ENCODE assay signal across 13 cellular contexts in the genomic region with DNA sequence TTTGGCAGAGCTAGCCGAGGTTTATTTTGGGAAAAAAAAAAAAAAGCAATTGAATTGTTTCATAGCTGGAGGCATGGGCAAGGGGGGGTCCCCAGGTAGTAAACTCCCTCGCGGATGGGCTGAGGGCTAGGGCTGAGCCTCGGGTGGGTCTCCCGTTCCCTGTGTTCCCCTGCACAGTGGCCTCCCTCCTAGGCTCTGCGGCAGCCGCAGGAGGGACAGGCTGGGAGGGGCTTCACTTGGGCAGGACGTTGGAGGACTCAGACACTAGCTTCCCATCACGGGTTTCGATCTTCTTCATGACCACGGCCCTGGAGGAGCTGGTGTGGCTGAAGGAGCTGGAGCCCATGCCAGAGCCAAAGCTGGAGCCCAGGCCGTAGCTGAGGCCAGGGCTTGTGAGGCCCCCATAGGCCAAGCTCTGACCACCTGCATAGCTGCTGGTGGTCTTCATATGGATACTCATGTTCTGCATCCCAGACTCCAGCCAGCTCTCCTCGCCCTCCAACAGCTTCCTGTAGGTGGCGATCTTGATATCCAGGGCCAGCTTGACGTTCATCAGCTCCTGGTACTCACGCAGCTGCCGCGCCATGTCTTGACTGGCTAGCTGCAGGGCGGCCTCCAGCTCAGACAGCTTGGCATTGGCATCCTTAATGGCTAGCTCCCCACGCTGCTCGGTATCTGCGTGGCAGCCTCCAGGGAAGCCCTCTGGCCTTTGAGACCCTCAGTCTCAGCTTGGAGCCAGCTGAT.
DNase-seq lines count a peak whose midpoint lies in the region; ATAC-seq and TF ChIP-seq lines count a peak whose summit lies in the region.
"Had no signal": no experiment of that assay in that cellular context is flagged by ENCODE, and none has a peak within 500 bp of the region (broad histone marks: within the 10 kb centered on the region; RNA-seq: fewer than 3 reads in every experiment).

No MANE protein-coding gene starts in this region.

- no peaks in the 10 kb centered on the region for H3K9me3 Mint-ChIP-seq in stimulated activated naive CD8-positive, alpha-beta T cell treated with anti-CD3 and anti-CD28 coated beads, Interleukin-15, amount 100 ng/mL, for 72 hours

- TF ChIP-seq CTCF in OCI-LY7 (conservative IDR thresholded peaks at IDR 0.05; ENCODE audit: low read length) (peak; percentile 64), gastroesophageal sphincter (IDR thresholded peaks at IDR 0.05) (peak in 1 of 4 experiments; percentile 23), transverse colon (IDR thresholded peaks at IDR 0.05) (peak in 1 of 5 experiments; percentile 18)

- H3K27ac Mint-ChIP-seq in stimulated activated naive CD8-positive, alpha-beta T cell treated with anti-CD3 and anti-CD28 coated beads, Interleukin-15, amount 100 ng/mL, for 72 hours, result peak overlapping the region in 1 of 2 donors; percentile 19

- intact Hi-C loops in OCI-LY7 (cut with micrococcal nuclease; ENCODE audit: unreplicated experiment), result no loop called here
- intact Hi-C loops in transverse colon (cut with DNase I; ENCODE audit: low total_unique reads), result no loop called here

- no peak for ATAC-seq in stimulated activated naive CD8-positive, alpha-beta T cell treated with anti-CD3 and anti-CD28 coated beads, Interleukin-15, Interleukin-2, amounts not matched to agents 100 U/mL and 50 U/mL, for 24 hours
- ATAC-seq in stimulated activated naive CD8-positive, alpha-beta T cell treated with anti-CD3 and anti-CD28 coated beads, Interleukin-15, amount 100 ng/mL, for 72 hours, result no peak
- no peak for ATAC-seq in gastroesophageal sphincter
- ATAC-seq in HG03139 (IDR thresholded peaks at IDR 0.05; ENCODE audit: unreplicated experiment), result no peak
- ATAC-seq in esophagus mucosa, result no peak

- BruUV-seq in OCI-LY7 (replicated peaks; lab: Mats Ljungman, UMichigan), result no TSS peak

- in situ Hi-C loops in transverse colon (cut with MboI; ENCODE audit: low pct_ligation_motif_present in 1 of 4, low pct_unique_long_range_greater_than_20kb in 1 of 4, low sequenced_read_pairs in 3 of 4), result no loop called here

- H4K20me1 ChIP-seq in OCI-LY7 (ENCODE audit: insufficient read depth, low read length), result no peaks in the 10 kb centered on the region

- H3K4me1 ChIP-seq in OCI-LY7 (ENCODE audit: insufficient read depth, low read length, poor library complexity, severe bottlenecking) (no peaks in the 10 kb centered on the region), gastroesophageal sphincter (no peaks in the 10 kb centered on the region), transverse colon (no peaks in the 10 kb centered on the region)

- H3K27me3 ChIP-seq in gastroesophageal sphincter (no peaks in the 10 kb centered on the region), transverse colon (no peaks in the 10 kb centered on the region)

- no peak overlapping the region for H3K4me2 ChIP-seq in OCI-LY7 (ENCODE audit: low read length)

- no peaks in the 10 kb centered on the region for H3K9me2 ChIP-seq in OCI-LY7 (ENCODE audit: insufficient read depth, low read length)

- CTCF ChIA-PET in OCI-LY7 (lab: Charles Lee; ENCODE audit: unreplicated experiment), result no interaction called here

- H3K27ac ChIP-seq in OCI-LY7 (ENCODE audit: low read depth, low read length, poor library complexity, severe bottlenecking) (no peak overlapping the region), gastroesophageal sphincter (no peak overlapping the region), transverse colon (no peak overlapping the region)

- H3K9me3 ChIP-seq in OCI-LY7 (ENCODE audit: low read length), result no peaks in the 10 kb centered on the region
- H3K9me3 ChIP-seq in gastroesophageal sphincter, result no peaks in the 10 kb centered on the region
- no peaks in the 10 kb centered on the region for H3K9me3 ChIP-seq in transverse colon

- TF ChIP-seq POLR2A in erythroblast (IDR thresholded peaks at IDR 0.05; ENCODE audit: low read length) (no peak), gastroesophageal sphincter (IDR thresholded peaks at IDR 0.05) (no peak), transverse colon (IDR thresholded peaks at IDR 0.05) (no peak)

- WGBS in gastroesophageal sphincter (ENCODE audit: low coverage in 1 of 2), 2 donors, result 58 to 72% methylated on average over 4 to 9 of the region's 22 CpGs
- 75 to 87% methylated on average over 3 to 20 of the region's 22 CpGs for WGBS in transverse colon (ENCODE audit: low coverage in 1 of 2), 2 donors

- H3K4me1 Mint-ChIP-seq in stimulated activated naive CD8-positive, alpha-beta T cell treated with anti-CD3 and anti-CD28 coated beads, Interleukin-15, amount 100 ng/mL, for 72 hours, result peaks cover 6% of the 10 kb centered on the region

- no peaks in the 10 kb centered on the region for H3K27me3 Mint-ChIP-seq in stimulated activated naive CD8-positive, alpha-beta T cell treated with anti-CD3 and anti-CD28 coated beads, Interleukin-15, amount 100 ng/mL, for 72 hours

- peak; percentile 7 for DNase-seq in stimulated activated naive CD8-positive, alpha-beta T cell treated with anti-CD3 and anti-CD28 coated beads, Interleukin-15, Interleukin-2, amounts not matched to agents 100 U/mL and 50 U/mL, for 24 hours
- DNase-seq in stimulated activated naive CD8-positive, alpha-beta T cell treated with anti-CD3 and anti-CD28 coated beads, Interleukin-15, amount 100 ng/mL, for 72 hours, result no peak
- DNase-seq in OCI-LY7 (ENCODE audit: low spot score) (peak; percentile 3), erythroblast (lab: John Stamatoyannopoulos, UW) (peak; percentile 9 to 27), transverse colon (no peak)
- DNase-seq: activated CD4-positive, CD25-positive, alpha-beta regulatory T cell; foreskin melanocyte; Kasumi-1; NCI-H446; SIG-M5 had no signal

- no peaks in the 10 kb centered on the region for H3K79me2 ChIP-seq in OCI-LY7 (ENCODE audit: insufficient read depth, low read depth, low read length)

- H3K4me3 Mint-ChIP-seq in stimulated activated naive CD8-positive, alpha-beta T cell treated with anti-CD3 and anti-CD28 coated beads, Interleukin-15, amount 100 ng/mL, for 72 hours, result no peak overlapping the region

- H3K36me3 ChIP-seq in OCI-LY7 (ENCODE audit: insufficient read depth, low read length), result no peaks in the 10 kb centered on the region
- peaks cover 0 to 45% of the 10 kb centered on the region in 2 donors for H3K36me3 ChIP-seq in gastroesophageal sphincter
- H3K36me3 ChIP-seq in transverse colon, result no peaks in the 10 kb centered on the region

- POLR2A ChIA-PET in OCI-LY7 (lab: Charles Lee), result interaction anchor here (0.5 to 0.6 kb wide), 5 partner anchors 10 to 453 kb away, joined by 3 to 4 read pairs (median 3); no protein-coding TSS in a partner anchor

- H3K4me3 ChIP-seq in OCI-LY7 (ENCODE audit: low read depth, low read length, poor library complexity, severe bottlenecking) (no peak overlapping the region), gastroesophageal sphincter (no peak overlapping the region), transverse colon (no peak overlapping the region)

- TF ChIP-seq EP300 in gastroesophageal sphincter (IDR thresholded peaks at IDR 0.05), result no peak
- no peak for TF ChIP-seq EP300 in transverse colon (IDR thresholded peaks at IDR 0.05; ENCODE audit: low read depth)

- no peak overlapping the region for H2AFZ ChIP-seq in OCI-LY7 (ENCODE audit: low read length)

Comparison
In these comparisons a context has a peak if more than half of its experiments do, and no peak if none do; other contexts are left out.
1. DNase-seq: peak in stimulated activated naive CD8-positive, alpha-beta T cell treated with anti-CD3 and anti-CD28 coated beads, Interleukin-15, Interleukin-2, amounts not matched to agents 100 U/mL and 50 U/mL, for 24 hours (single experiment), OCI-LY7 (single experiment) and erythroblast (2 of 2); none in stimulated activated naive CD8-positive, alpha-beta T cell treated with anti-CD3 and anti-CD28 coated beads, Interleukin-15, amount 100 ng/mL, for 72 hours (0 of 2) and transverse colon (single experiment).